In genomic region chr7:152145853-152146466, GRCh38 we compare ENCODE assay signal across 8 cellular contexts.
A peak's percentile ranks its signal among the peaks of the same experiment; 100 is the strongest.
DNase-seq lines count a peak whose midpoint lies in the region; FAIRE-seq lines count a peak whose summit lies in the region.

No MANE protein-coding gene starts in this region.

- H3K4me1 Mint-ChIP-seq in activated T-helper 2 cell treated with anti-CD3 and anti-CD28 coated beads, Interferon-gamma antibody, Interleukin-2, Interleukin-4, amounts not matched to agents 10 μg/mL and 5 μg/mL and 100 μg/mL, durations not matched to agents 14 hours and 24 hours and 36 hours (ENCODE audit: low read depth), result peaks cover 43% of the 10 kb centered on the region

- intact Hi-C loops in activated T-helper 2 cell treated with anti-CD3 and anti-CD28 coated beads, Interferon-gamma antibody, Interleukin-2, Interleukin-4, amounts not matched to agents 10 μg/mL and 5 μg/mL and 100 μg/mL, durations not matched to agents 14 hours and 24 hours and 36 hours (cut with micrococcal nuclease), result loop anchor here (10.0 kb wide), 3 partner anchors 121 to 289 kb away; partner anchors contain the start of genes GALNT11 and KMT2C

- H3K9me3 Mint-ChIP-seq in activated T-helper 2 cell treated with anti-CD3 and anti-CD28 coated beads, Interferon-gamma antibody, Interleukin-2, Interleukin-4, amounts not matched to agents 10 μg/mL and 5 μg/mL and 100 μg/mL, durations not matched to agents 14 hours and 24 hours and 36 hours, result no peaks in the 10 kb centered on the region

- H3K27me3 Mint-ChIP-seq in activated T-helper 2 cell treated with anti-CD3 and anti-CD28 coated beads, Interferon-gamma antibody, Interleukin-2, Interleukin-4, amounts not matched to agents 10 μg/mL and 5 μg/mL and 100 μg/mL, durations not matched to agents 14 hours and 24 hours and 36 hours (ENCODE audit: low read depth), result no peaks in the 10 kb centered on the region

- peak; percentile 84 for DNase-seq in EH (ENCODE audit: low read depth)
- DNase-seq in NCI-H2029 (lab: John Stamatoyannopoulos, UW), result peak; percentile 23
- no peak for DNase-seq in activated T-helper 2 cell treated with anti-CD3 and anti-CD28 coated beads, Interferon-gamma antibody, Interleukin-2, Interleukin-4, amounts not matched to agents 10 μg/mL and 5 μg/mL and 100 μg/mL, durations not matched to agents 14 hours and 24 hours and 36 hours (ENCODE audit: low spot score)
- DNase-seq in glomerular visceral epithelial cell (ENCODE audit: extremely low spot score), result peak; percentile 43
- peak; percentile 61 for DNase-seq in renal cortical epithelial cell (ENCODE audit: low read depth)
- no peak for DNase-seq in NCI-H774 (lab: John Stamatoyannopoulos, UW)
- no peak for DNase-seq in NCI-H128 (lab: John Stamatoyannopoulos, UW; ENCODE audit: unreplicated experiment)

- peak overlapping the region; percentile 89 for H3K27ac Mint-ChIP-seq in activated T-helper 2 cell treated with anti-CD3 and anti-CD28 coated beads, Interferon-gamma antibody, Interleukin-2, Interleukin-4, amounts not matched to agents 10 μg/mL and 5 μg/mL and 100 μg/mL, durations not matched to agents 14 hours and 24 hours and 36 hours

- peak; percentile 78 for FAIRE-seq in A204.1 (lab: Jason Lieb, UNC)

- H3K4me3 Mint-ChIP-seq in activated T-helper 2 cell treated with anti-CD3 and anti-CD28 coated beads, Interferon-gamma antibody, Interleukin-2, Interleukin-4, amounts not matched to agents 10 μg/mL and 5 μg/mL and 100 μg/mL, durations not matched to agents 14 hours and 24 hours and 36 hours (ENCODE audit: low read depth), result peak overlapping the region; percentile 17

- peaks cover 74% of the 10 kb centered on the region for H3K36me3 Mint-ChIP-seq in activated T-helper 2 cell treated with anti-CD3 and anti-CD28 coated beads, Interferon-gamma antibody, Interleukin-2, Interleukin-4, amounts not matched to agents 10 μg/mL and 5 μg/mL and 100 μg/mL, durations not matched to agents 14 hours and 24 hours and 36 hours (ENCODE audit: low read depth)

Comparison
In these comparisons a context has a peak if more than half of its experiments do, and no peak if none do; other contexts are left out.
1. DNase-seq: peak in EH (single experiment), NCI-H2029 (single experiment), glomerular visceral epithelial cell (single experiment) and renal cortical epithelial cell (single experiment); none in activated T-helper 2 cell treated with anti-CD3 and anti-CD28 coated beads, Interferon-gamma antibody, Interleukin-2, Interleukin-4, amounts not matched to agents 10 μg/mL and 5 μg/mL and 100 μg/mL, durations not matched to agents 14 hours and 24 hours and 36 hours (single experiment), NCI-H774 (single experiment) and NCI-H128 (single experiment).